ENCODE assay signal across 16 cellular contexts in the genomic region with DNA sequence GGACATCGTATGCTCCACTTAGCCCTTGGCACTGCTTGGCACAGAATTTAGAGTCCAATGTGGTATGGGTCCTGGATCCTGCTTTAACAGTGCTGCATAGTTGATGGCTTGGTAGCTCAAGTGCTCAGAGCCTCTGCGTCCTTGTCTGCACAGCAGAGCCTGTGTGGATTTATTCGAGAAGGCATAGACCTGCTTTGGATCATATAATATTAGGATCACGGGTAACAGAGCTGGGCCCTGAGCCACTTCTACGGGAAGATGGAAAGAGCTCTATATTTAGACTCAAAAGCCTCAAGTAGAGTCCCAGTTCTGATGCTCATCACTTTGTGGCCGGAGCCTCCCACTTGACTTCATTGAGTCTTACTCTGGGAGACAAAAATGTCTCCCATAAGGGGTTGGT.
"Had no signal": no experiment of that assay in that cellular context is flagged by ENCODE, and none has a peak within 500 bp of the region (broad histone marks: within the 10 kb centered on the region; RNA-seq: fewer than 3 reads in every experiment).

No MANE protein-coding gene starts in this region.

- H3K4me1 ChIP-seq: pancreas had no signal

- H3K27me3 Mint-ChIP-seq: brain; central memory CD8-positive, alpha-beta T cell; naive B cell; stimulated activated naive B cell treated with anti-CD40 and anti-IgM and Interleukin-4, amounts not matched to agents 10 μg/mL and 1 μg/mL and 100 μg/mL, for 72 hours had no signal

- H3K9me3 ChIP-seq: pancreas, sigmoid colon, thyroid gland had no signal

- DNase-seq: activated effector memory CD4-positive, alpha-beta T cell treated with Interleukin-2 at 50 U/mL for 16 hours; effector CD8-positive, alpha-beta T cell; foreskin melanocyte; left colon; naive B cell; pancreas; sigmoid colon; stimulated activated CD4-positive, alpha-beta T cell treated with anti-CD3 and anti-CD28 coated beads, Interleukin-12 subunit alpha, Interleukin-12 subunit beta, amount 100 ng/mL, for 4 hours; stimulated activated CD4-positive, alpha-beta T cell treated with anti-CD3 and anti-CD28 coated beads, Interleukin-2, amount 100 ng/mL, for 24 hours; stimulated activated naive B cell treated with anti-CD40 and anti-IgM and Interleukin-4, amounts not matched to agents 10 μg/mL and 1 μg/mL and 100 μg/mL, for 72 hours; WERI-Rb-1 had no signal

- ATAC-seq: activated naive CD4-positive, alpha-beta T cell treated with anti-CD3 and anti-CD28 coated beads, Interleukin-2, amount 50 U/mL, for 72 hours; left colon; pancreas; stimulated activated naive B cell treated with anti-CD40 and anti-IgM and Interleukin-4, amounts not matched to agents 10 μg/mL and 1 μg/mL and 100 μg/mL, for 72 hours had no signal

- H3K27ac ChIP-seq: pancreas, WERI-Rb-1 had no signal

- H3K27me3 ChIP-seq: pancreas, sigmoid colon, thyroid gland had no signal

- H3K36me3 ChIP-seq: pancreas, sigmoid colon, thyroid gland, WERI-Rb-1 had no signal

- H3K9me3 Mint-ChIP-seq: activated naive CD4-positive, alpha-beta T cell treated with anti-CD3 and anti-CD28 coated beads, Interleukin-2, amount 50 U/mL, for 72 hours; brain; central memory CD8-positive, alpha-beta T cell; naive B cell; stimulated activated naive B cell treated with anti-CD40 and anti-IgM and Interleukin-4, amounts not matched to agents 10 μg/mL and 1 μg/mL and 100 μg/mL, for 72 hours; T-helper 1 cell treated with Interleukin-12 subunit alpha and Interleukin-12 subunit beta and Interleukin-4 antibody, amounts not matched to agents 30 μg/mL and 1 μg/mL, for 36 hours had no signal

- H3K27ac Mint-ChIP-seq: stimulated activated naive B cell treated with anti-CD40 and anti-IgM and Interleukin-4, amounts not matched to agents 10 μg/mL and 1 μg/mL and 100 μg/mL, for 72 hours had no signal

- H3K4me3 ChIP-seq: pancreas, sigmoid colon, thyroid gland had no signal

- H3K4me3 Mint-ChIP-seq: central memory CD8-positive, alpha-beta T cell; stimulated activated naive B cell treated with anti-CD40 and anti-IgM and Interleukin-4, amounts not matched to agents 10 μg/mL and 1 μg/mL and 100 μg/mL, for 72 hours; T-helper 1 cell treated with Interleukin-12 subunit alpha and Interleukin-12 subunit beta and Interleukin-4 antibody, amounts not matched to agents 30 μg/mL and 1 μg/mL, for 36 hours had no signal

- H3K36me3 Mint-ChIP-seq: brain, naive B cell had no signal
